ENCODE assay signal across 13 cellular contexts in the genomic region with DNA sequence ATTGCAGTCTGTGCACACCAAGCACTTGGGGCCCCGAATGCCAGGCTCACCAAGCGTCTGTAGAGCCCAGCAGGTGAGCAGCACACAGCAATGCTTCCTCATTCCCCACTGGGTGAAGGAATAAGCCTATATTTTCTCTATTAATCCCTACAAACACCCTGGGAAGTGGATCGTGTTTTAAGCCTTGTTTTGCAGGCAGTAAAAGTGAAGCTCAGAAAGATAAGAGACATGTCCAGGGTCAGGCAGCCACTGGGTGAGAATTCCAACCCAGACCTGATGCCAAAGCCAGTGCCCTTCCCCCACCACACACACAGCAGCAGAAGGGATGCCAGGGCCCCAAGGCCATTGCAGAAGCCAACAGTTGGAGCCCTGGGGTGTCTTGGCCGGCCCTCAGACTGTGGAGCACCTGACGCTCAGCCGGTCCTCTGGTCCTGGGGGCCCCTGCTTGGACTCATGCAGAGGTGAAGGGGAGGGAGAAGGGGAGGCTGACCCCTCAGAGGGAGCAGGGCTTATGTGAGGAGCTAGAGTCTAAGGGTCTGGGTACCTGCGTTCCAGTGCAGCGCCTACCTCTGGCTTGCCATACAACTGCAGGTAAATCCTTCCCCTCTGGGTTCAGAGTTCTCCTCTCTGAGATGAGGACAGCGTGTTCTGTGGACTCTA. TPM values are rescaled to one million over a fixed set of nuclear protein-coding genes. Genes with fewer than 3 reads are reported as not detected.
DNase-seq lines count a peak whose midpoint lies in the region; ATAC-seq and TF ChIP-seq lines count a peak whose summit lies in the region.
"Had no signal": no experiment of that assay in that cellular context is flagged by ENCODE, and none has a peak within 500 bp of the region (broad histone marks: within the 10 kb centered on the region; RNA-seq: fewer than 3 reads in every experiment).

No MANE protein-coding gene starts in this region.

- no peaks in the 10 kb centered on the region for H4K20me1 ChIP-seq in H9 (ENCODE audit: control insufficient read depth, insufficient read depth, insufficient read length)

- H3K4me1 ChIP-seq in H9 (ENCODE audit: insufficient read depth, low read length), result no peaks in the 10 kb centered on the region
- H3K4me1 ChIP-seq in stomach, result peaks cover 92 to 98% (median 95%) of the 10 kb centered on the region in 4 donors
- peaks cover 85% of the 10 kb centered on the region for H3K4me1 ChIP-seq in lower lobe of right lung

- no peak for DNase-seq in H9
- no peak for DNase-seq in astrocyte of the spinal cord (ENCODE audit: low read depth, low spot score)
- peak; percentile 78 for DNase-seq in left ventricle myocardium superior
- DNase-seq in stomach, result no peak
- DNase-seq in HT-29 (ENCODE audit: low spot score), result no peak
- no peak for DNase-seq in HPDE6-E6E7 (ENCODE audit: extremely low spot score)
- DNase-seq in lower lobe of right lung, result no peak
- DNase-seq: activated CD4-positive, alpha-beta memory T cell treated with anti-CD3 and anti-CD28 coated beads for 36 hours; effector memory CD4-positive, alpha-beta T cell; NCI-H1105 treated with DMSO at 0.1 percent for 48 hours had no signal

- TF ChIP-seq EP300 in stomach (IDR thresholded peaks at IDR 0.05), result no peak

- no peak overlapping the region for H4K5ac ChIP-seq in H9 (ENCODE audit: insufficient read length, low read depth, low read length)

- H2BK120ac ChIP-seq in H9 (ENCODE audit: low read depth, low read length, poor library complexity, severe bottlenecking), result no peak overlapping the region

- H2BK20ac ChIP-seq in H9 (ENCODE audit: low read depth, low read length, poor library complexity, severe bottlenecking), result no peak overlapping the region

- no peak overlapping the region for H3K4me2 ChIP-seq in H9 (ENCODE audit: insufficient read depth, insufficient read length, low read length)
- H3K4me2 ChIP-seq: smooth muscle cell had no signal

- no peaks in the 10 kb centered on the region for H3K9me3 Mint-ChIP-seq in H9
- H3K9me3 Mint-ChIP-seq: activated CD4-positive, alpha-beta memory T cell treated with anti-CD3 and anti-CD28 coated beads for 36 hours had no signal

- H3K27me3 Mint-ChIP-seq in H9 (ENCODE audit: low read depth), result peaks cover 6% of the 10 kb centered on the region
- H3K27me3 Mint-ChIP-seq: activated naive CD8-positive, alpha-beta T cell had no signal

- in situ Hi-C loops in astrocyte of the spinal cord (cut with HindIII; ENCODE audit: low sequenced_read_pairs), result no loop called here

- peaks cover 33 to 34% of the 10 kb centered on the region in 2 experiments for H3K4me1 Mint-ChIP-seq in H9

- no peak for TF ChIP-seq POLR2A in stomach (IDR thresholded peaks at IDR 0.05)

- TF ChIP-seq CTCF in H9 (conservative IDR thresholded peaks at IDR 0.05) (peak; percentile 71), astrocyte of the spinal cord (IDR thresholded peaks at IDR 0.05; ENCODE audit: low read depth, low read length) (peak; percentile 26), stomach (IDR thresholded peaks at IDR 0.05) (no peak), lower lobe of right lung (IDR thresholded peaks at IDR 0.05) (no peak)

- H4K91ac ChIP-seq in H9 (ENCODE audit: insufficient read length, low read depth, low read length), result no peak overlapping the region

- no peaks in the 10 kb centered on the region for H3K36me3 Mint-ChIP-seq in H9 (ENCODE audit: insufficient read depth in 1 of 3, low read depth in 3 of 3)
- H3K36me3 Mint-ChIP-seq: activated CD4-positive, alpha-beta memory T cell treated with anti-CD3 and anti-CD28 coated beads for 36 hours; activated naive CD8-positive, alpha-beta T cell had no signal

- no peak overlapping the region for H3T11ph ChIP-seq in H9 (ENCODE audit: low read length)

- no peaks in the 10 kb centered on the region for H3K36me3 ChIP-seq in stomach
- H3K36me3 ChIP-seq in lower lobe of right lung, result no peaks in the 10 kb centered on the region

- H3K27ac Mint-ChIP-seq in H9, result no peak overlapping the region
- H3K27ac Mint-ChIP-seq: activated CD4-positive, alpha-beta memory T cell treated with anti-CD3 and anti-CD28 coated beads for 36 hours; activated naive CD8-positive, alpha-beta T cell had no signal

- H3K79me2 ChIP-seq in H9 (ENCODE audit: insufficient read depth, low read length), result no peaks in the 10 kb centered on the region; the same call in 1 of the 2 replicates

- H3K9ac ChIP-seq in H9 (ENCODE audit: extremely low read depth, insufficient read length, low read length), result no peak overlapping the region

- no peak overlapping the region for H4K8ac ChIP-seq in H9 (replicated peaks; ENCODE audit: insufficient read length, low read depth, low read length)

- no CpG with 5 or more reads among the region's 9 CpGs for WGBS in H9 (ENCODE audit: extremely low coverage, insufficient read length, low lambda C conversion rate)
- 57 to 68% (median 66%) methylated on average over 9 of the region's 9 CpGs for WGBS in stomach, 5 donors

- no peak overlapping the region for H3K23ac ChIP-seq in H9 (ENCODE audit: insufficient read length, low read depth, low read length)

- no peaks in the 10 kb centered on the region for H3K23me2 ChIP-seq in H9 (ENCODE audit: insufficient read length, low read depth, low read length, poor library complexity, severe bottlenecking)

- H3K79me1 ChIP-seq in H9 (ENCODE audit: insufficient read depth, low read depth, low read length, poor library complexity, severe bottlenecking), result no peaks in the 10 kb centered on the region

- H2BK15ac ChIP-seq in H9 (ENCODE audit: low read depth, low read length), result no peak overlapping the region

- no peak overlapping the region for H3K18ac ChIP-seq in H9 (ENCODE audit: insufficient read length, low read depth, low read length)

- no peak overlapping the region for H2BK12ac ChIP-seq in H9 (ENCODE audit: insufficient read length, low read depth, low read length)

- no peak overlapping the region for H2BK5ac ChIP-seq in H9 (ENCODE audit: insufficient read length, low read length)

- H3K14ac ChIP-seq in H9 (ENCODE audit: insufficient read depth, low read length), result no peak overlapping the region

- H3K4me3 ChIP-seq in astrocyte of the spinal cord (ENCODE audit: low read depth, low read length) (no peak overlapping the region), stomach (no peak overlapping the region), lower lobe of right lung (no peak overlapping the region)
- H3K4me3 ChIP-seq: smooth muscle cell had no signal

- no peak overlapping the region for H3K4ac ChIP-seq in H9 (ENCODE audit: low read depth, low read length)

- intact Hi-C loops in left ventricle myocardium superior (cut with micrococcal nuclease), result no loop called here
- intact Hi-C loops in stomach (cut with DNase I; ENCODE audit: low total_unique reads), result no loop called here
- intact Hi-C loops in lower lobe of right lung (cut with DNase I), result no loop called here

- no peak overlapping the region for H3K56ac ChIP-seq in H9 (ENCODE audit: insufficient read length, low read depth, low read length)

- peak; percentile 19 for ATAC-seq in left ventricle myocardium superior
- no peak for ATAC-seq in lower lobe of right lung

- no peak overlapping the region for H2AK5ac ChIP-seq in H9 (ENCODE audit: insufficient read length, low read length)

- no peak overlapping the region for H3K4me3 Mint-ChIP-seq in H9
- H3K4me3 Mint-ChIP-seq: activated CD4-positive, alpha-beta memory T cell treated with anti-CD3 and anti-CD28 coated beads for 36 hours; activated naive CD8-positive, alpha-beta T cell had no signal

- no peak overlapping the region for H2AFZ ChIP-seq in H9 (ENCODE audit: low read length)

- H3K27me3 ChIP-seq in H9 (ENCODE audit: insufficient read depth, low read length) (no peaks in the 10 kb centered on the region), stomach (no peaks in the 10 kb centered on the region), lower lobe of right lung (ENCODE audit: low read depth) (no peaks in the 10 kb centered on the region)

- H3K27ac ChIP-seq in H9 (ENCODE audit: insufficient read length, low read depth, low read length) (no peak overlapping the region), stomach (peak overlapping the region in 4 of 5 donors; percentile 43 to 88 (median 82)), lower lobe of right lung (no peak overlapping the region)

- H3K9me3 ChIP-seq in H9 (ENCODE audit: control insufficient read depth, low read depth, low read length) (no peaks in the 10 kb centered on the region), stomach (no peaks in the 10 kb centered on the region), lower lobe of right lung (no peaks in the 10 kb centered on the region)

RNA-seq across cellular contexts. Expression of a gene that starts 26.3 kb away (rescaled TPM):
- 1.7 and 1.9 TPM in 2 replicates for total RNA-seq in H9 (2021)
- total RNA-seq in left ventricle myocardium superior, result 675 TPM
- 10 to 100 TPM in 3 of 5 donors, 1 to 10 TPM in 2; 3.7 to 52.7 (median 20.1) TPM for total RNA-seq in stomach
- 10 to 100 TPM; 12.6 to 42.3 (median 23.2) TPM for polyA plus RNA-seq in stomach
- 0.44 and 0.56 TPM in 2 replicates for total RNA-seq in HT-29 (2014; rRNA removed; shearing (Covaris generic))
- total RNA-seq in lower lobe of right lung, result 90.6 TPM

RNA-seq across cellular contexts. Expression of a gene that starts 46.9 kb away (rescaled TPM):
- total RNA-seq in H9 (2021) (15.8 and 18.1 TPM in 2 replicates), left ventricle myocardium superior (3.2 TPM), stomach (under 1 TPM in 1 of 5 donors, not detected in 4; 0.55 TPM), lower lobe of right lung (0.92 TPM)
- polyA plus RNA-seq in stomach, result 1 to 10 TPM in 1 of 3 donors, under 1 TPM in 2; 0.23 to 1.8 (median 0.50) TPM
- total RNA-seq in HT-29 (2014; rRNA removed; shearing (Covaris generic)), result not detected in 2 replicates
- total RNA-seq: HT1080 had no signal

Comparison
In these comparisons a context has a peak if more than half of its experiments do, and no peak if none do; other contexts are left out.
1. H3K27ac ChIP-seq: peak in stomach (4 of 5); none in H9 (single experiment) and lower lobe of right lung (single experiment).
2. CTCF ChIP-seq: peak in H9 (single experiment) and astrocyte of the spinal cord (single experiment); none in stomach (0 of 7) and lower lobe of right lung (single experiment).